Comparison of ENCODE assay signal across 14 cellular contexts in genomic region chr7:40921589-40922315, GRCh38.
A peak's percentile ranks its signal among the peaks of the same experiment; 100 is the strongest.
DNase-seq lines count a peak whose midpoint lies in the region; ATAC-seq, FAIRE-seq and TF ChIP-seq lines count a peak whose summit lies in the region.
"Had no signal": no experiment of that assay in that cellular context is flagged by ENCODE, and none has a peak within 500 bp of the region (broad histone marks: within the 10 kb centered on the region; RNA-seq: fewer than 3 reads in every experiment).

No MANE protein-coding gene starts in this region.

- FAIRE-seq in astrocyte (lab: Jason Lieb, UNC) = no peak
- FAIRE-seq: HTR-8/SVneo had no signal

- H3K9me3 Mint-ChIP-seq in astrocyte (ENCODE audit: unreplicated experiment) (peaks cover 7% of the 10 kb centered on the region), mesothelial cell of epicardium (peaks cover 15% of the 10 kb centered on the region)
- no peaks in the 10 kb centered on the region for H3K9me3 Mint-ChIP-seq in stimulated activated memory B cell treated with anti-CD40 and anti-IgM and Interleukin-4, amounts not matched to agents 10 μg/mL and 1 μg/mL and 100 μg/mL, for 72 hours

- peak overlapping the region; percentile 77 for H3K27ac Mint-ChIP-seq in astrocyte (ENCODE audit: unreplicated experiment)
- H3K27ac Mint-ChIP-seq in mesothelial cell of epicardium = no peak overlapping the region
- no peak overlapping the region for H3K27ac Mint-ChIP-seq in stimulated activated memory B cell treated with anti-CD40 and anti-IgM and Interleukin-4, amounts not matched to agents 10 μg/mL and 1 μg/mL and 100 μg/mL, for 72 hours
- H3K27ac Mint-ChIP-seq: CD4-positive, CD25-positive, alpha-beta regulatory T cell had no signal

- 74 to 77% methylated on average over 7 of the region's 7 CpGs for WGBS in GM23248 (ENCODE audit: low coverage in 1 of 2, low lambda C conversion rate in 2 of 2, missing lambda C conversion rate in 2 of 2), 2 experiments

- ATAC-seq in stimulated activated memory B cell treated with anti-CD40 and anti-IgM and Interleukin-4, amounts not matched to agents 10 μg/mL and 1 μg/mL and 100 μg/mL, for 72 hours = no peak
- ATAC-seq: Right ventricle myocardium inferior had no signal

- H3K36me3 ChIP-seq in GM23248 (ENCODE audit: low read depth) = no peaks in the 10 kb centered on the region
- no peaks in the 10 kb centered on the region for H3K36me3 ChIP-seq in astrocyte (ENCODE audit: insufficient read depth, low read length)
- no peaks in the 10 kb centered on the region for H3K36me3 ChIP-seq in osteoblast (ENCODE audit: insufficient read depth, low read length)

- TF ChIP-seq CTCF in astrocyte (IDR thresholded peaks at IDR 0.05; ENCODE audit: insufficient read depth, low read depth, low read length) (no peak), osteoblast (IDR thresholded peaks at IDR 0.05; ENCODE audit: extremely low read depth, low read depth, low read length) (no peak), mesothelial cell of epicardium (IDR thresholded peaks at IDR 0.05; ENCODE audit: unreplicated experiment) (no peak)

- H3K4me3 Mint-ChIP-seq in astrocyte (ENCODE audit: unreplicated experiment) = no peak overlapping the region
- no peak overlapping the region for H3K4me3 Mint-ChIP-seq in mesothelial cell of epicardium
- H3K4me3 Mint-ChIP-seq in stimulated activated memory B cell treated with anti-CD40 and anti-IgM and Interleukin-4, amounts not matched to agents 10 μg/mL and 1 μg/mL and 100 μg/mL, for 72 hours = no peak overlapping the region
- H3K4me3 Mint-ChIP-seq: CD4-positive, CD25-positive, alpha-beta regulatory T cell had no signal

- H3K27ac ChIP-seq in GM23248 (peak overlapping the region; percentile 69), astrocyte (ENCODE audit: low read depth, low read length) (no peak overlapping the region), osteoblast (ENCODE audit: low read depth, low read length) (peak overlapping the region; percentile 59)
- H3K27ac ChIP-seq: SK-N-MC had no signal

- no peaks in the 10 kb centered on the region for H3K27me3 Mint-ChIP-seq in astrocyte (ENCODE audit: low read depth, unreplicated experiment)
- H3K27me3 Mint-ChIP-seq in mesothelial cell of epicardium (ENCODE audit: low read depth) = no peaks in the 10 kb centered on the region
- H3K27me3 Mint-ChIP-seq in stimulated activated memory B cell treated with anti-CD40 and anti-IgM and Interleukin-4, amounts not matched to agents 10 μg/mL and 1 μg/mL and 100 μg/mL, for 72 hours = no peaks in the 10 kb centered on the region
- H3K27me3 Mint-ChIP-seq: CD4-positive, CD25-positive, alpha-beta regulatory T cell had no signal

- H3K4me1 Mint-ChIP-seq in astrocyte (ENCODE audit: low read depth, unreplicated experiment) (peaks cover 29% of the 10 kb centered on the region), mesothelial cell of epicardium (peaks cover 10% of the 10 kb centered on the region)
- H3K4me1 Mint-ChIP-seq in stimulated activated memory B cell treated with anti-CD40 and anti-IgM and Interleukin-4, amounts not matched to agents 10 μg/mL and 1 μg/mL and 100 μg/mL, for 72 hours = no peaks in the 10 kb centered on the region
- H3K4me1 Mint-ChIP-seq: CD4-positive, CD25-positive, alpha-beta regulatory T cell had no signal

- H2AFZ ChIP-seq in GM23248 = no peak overlapping the region
- H2AFZ ChIP-seq in astrocyte (ENCODE audit: low read depth, low read length) = no peak overlapping the region
- H2AFZ ChIP-seq in osteoblast (ENCODE audit: low read length) = no peak overlapping the region

- H3K9me2 ChIP-seq in GM23248 (ENCODE audit: insufficient read depth) = no peaks in the 10 kb centered on the region

- peak; percentile 48 for DNase-seq in GM23248
- DNase-seq in astrocyte (ENCODE audit: low read depth) = no peak
- peak; percentile 76 for DNase-seq in glomerular visceral epithelial cell (ENCODE audit: extremely low spot score)
- DNase-seq in osteoblast (ENCODE audit: insufficient read length, low spot score, missing footprints) = no peak
- no peak for DNase-seq in EL
- DNase-seq in stimulated activated CD4-positive, alpha-beta T cell treated with anti-CD3 and anti-CD28 coated beads, Interleukin-4, amount 100 ng/mL, for 1 hour = no peak
- DNase-seq in mesothelial cell of epicardium (ENCODE audit: low spot score in 2 of 2, unreplicated experiment in 2 of 2) = no peak
- DNase-seq: CD4-positive, CD25-positive, alpha-beta regulatory T cell; NCI-H1092 treated with DMSO at 0.1 percent for 48 hours; NCI-H1694 treated with DMSO at 0.1 percent for 48 hours had no signal

- H3K79me2 ChIP-seq in GM23248 (ENCODE audit: insufficient read depth) = no peaks in the 10 kb centered on the region
- no peaks in the 10 kb centered on the region for H3K79me2 ChIP-seq in astrocyte (ENCODE audit: insufficient read depth, low read length)
- H3K79me2 ChIP-seq in osteoblast (ENCODE audit: insufficient read depth, low read length) = no peaks in the 10 kb centered on the region

- H3K9me3 ChIP-seq in GM23248 (ENCODE audit: low read depth) (no peaks in the 10 kb centered on the region), astrocyte (ENCODE audit: insufficient read depth, low read depth, low read length) (no peaks in the 10 kb centered on the region), osteoblast (ENCODE audit: low read depth, low read length) (no peaks in the 10 kb centered on the region)

- no peaks in the 10 kb centered on the region for H3K27me3 ChIP-seq in GM23248 (replicated peaks; ENCODE audit: insufficient read depth)
- H3K27me3 ChIP-seq in astrocyte (ENCODE audit: insufficient read depth, low read length) = no peaks in the 10 kb centered on the region
- no peaks in the 10 kb centered on the region for H3K27me3 ChIP-seq in osteoblast (ENCODE audit: insufficient read depth, low read length)

- H3F3A ChIP-seq in GM23248 (ENCODE audit: insufficient read depth) = peaks cover 27% of the 10 kb centered on the region

- no peaks in the 10 kb centered on the region for H3K36me3 Mint-ChIP-seq in astrocyte (ENCODE audit: low read depth, unreplicated experiment)
- no peaks in the 10 kb centered on the region for H3K36me3 Mint-ChIP-seq in mesothelial cell of epicardium
- no peaks in the 10 kb centered on the region for H3K36me3 Mint-ChIP-seq in stimulated activated memory B cell treated with anti-CD40 and anti-IgM and Interleukin-4, amounts not matched to agents 10 μg/mL and 1 μg/mL and 100 μg/mL, for 72 hours
- H3K36me3 Mint-ChIP-seq: CD4-positive, CD25-positive, alpha-beta regulatory T cell had no signal

- in situ Hi-C loops in GM23248 (cut with MboI) = no loop called here

- H4K20me1 ChIP-seq in GM23248 (ENCODE audit: insufficient read depth) (no peaks in the 10 kb centered on the region), astrocyte (ENCODE audit: insufficient read depth, low read length) (no peaks in the 10 kb centered on the region), osteoblast (ENCODE audit: insufficient read depth, low read length) (no peaks in the 10 kb centered on the region)

- H3K4me3 ChIP-seq in GM23248 (no peak overlapping the region), astrocyte (ENCODE audit: insufficient read depth, low read depth, low read length) (no peak overlapping the region), osteoblast (ENCODE audit: insufficient read depth, low read length) (no peak overlapping the region)
- H3K4me3 ChIP-seq: SK-N-MC had no signal

- H3K4me1 ChIP-seq in GM23248 (ENCODE audit: insufficient read depth) = peaks cover 38% of the 10 kb centered on the region
- H3K4me1 ChIP-seq in astrocyte (ENCODE audit: insufficient read depth, low read length) = peaks cover 14% of the 10 kb centered on the region
- peaks cover 28% of the 10 kb centered on the region for H3K4me1 ChIP-seq in osteoblast (ENCODE audit: insufficient read depth, low read length)

- no peak overlapping the region for H3K9ac ChIP-seq in GM23248
- no peak overlapping the region for H3K9ac ChIP-seq in astrocyte (ENCODE audit: low read length)

- H3K4me2 ChIP-seq in GM23248 (ENCODE audit: unreplicated experiment) = peak overlapping the region; percentile 68
- no peak overlapping the region for H3K4me2 ChIP-seq in astrocyte (ENCODE audit: low read length)
- H3K4me2 ChIP-seq in osteoblast (ENCODE audit: insufficient read depth, low read length) = peak overlapping the region; percentile 30

Comparison
In these comparisons a context has a peak if more than half of its experiments do, and no peak if none do; other contexts are left out.
1. DNase-seq: peak in GM23248 (single experiment) and glomerular visceral epithelial cell (single experiment); none in astrocyte (single experiment), osteoblast (single experiment), EL (single experiment), stimulated activated CD4-positive, alpha-beta T cell treated with anti-CD3 and anti-CD28 coated beads, Interleukin-4, amount 100 ng/mL, for 1 hour (single experiment) and mesothelial cell of epicardium (0 of 2).